ENCODE assay signal across 1 cellular context in genomic region chr16:28700349-28700748, GRCh38. TPM values are rescaled to one million over a fixed set of nuclear protein-coding genes. Genes with fewer than 3 reads are reported as not detected.
"Had no signal": no experiment of that assay in that cellular context is flagged by ENCODE, and none has a peak within 500 bp of the region (broad histone marks: within the 10 kb centered on the region; RNA-seq: fewer than 3 reads in every experiment).

No MANE protein-coding gene starts in this region.

RNA-seq across cellular contexts. Expression of gene NPIPB9, which starts 51.2 kb away (rescaled TPM):
- total RNA-seq: endothelial cell of umbilical vein had no signal
